In the genomic region with DNA sequence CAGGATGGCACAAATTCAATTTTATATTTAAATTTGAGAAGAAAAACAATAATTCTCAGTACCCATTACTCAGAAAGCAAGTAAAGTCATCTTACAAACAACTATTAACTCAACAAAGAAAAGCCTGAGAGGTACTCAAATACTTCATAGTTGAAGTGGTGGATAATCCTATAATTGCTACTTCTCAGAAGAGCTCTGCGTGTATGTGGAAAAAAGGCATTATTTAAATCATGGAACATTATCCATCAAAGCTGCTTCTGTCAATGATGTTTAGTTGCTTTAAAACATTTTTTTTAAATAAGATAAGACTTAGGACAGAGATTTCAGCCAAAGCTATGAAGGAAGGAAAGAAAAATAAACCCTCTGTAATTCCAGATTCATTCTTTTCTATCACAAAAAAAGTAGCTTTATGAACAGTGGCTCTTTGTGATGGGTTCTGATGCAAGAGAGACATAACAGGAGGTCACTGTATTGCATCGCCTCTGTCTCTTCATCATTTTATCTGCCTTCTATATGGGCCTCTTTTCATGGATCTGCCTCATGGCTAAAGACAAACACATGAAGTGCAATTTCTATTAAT, we compare ENCODE assay signal across 20 cellular contexts.
"Had no signal": no experiment of that assay in that cellular context is flagged by ENCODE, and none has a peak within 500 bp of the region (broad histone marks: within the 10 kb centered on the region; RNA-seq: fewer than 3 reads in every experiment).

No MANE protein-coding gene starts in this region.

- ATAC-seq: esophagus mucosa, gastroesophageal sphincter, heart left ventricle, upper lobe of right lung had no signal

- H3K4me3 Mint-ChIP-seq: activated naive CD8-positive, alpha-beta T cell; activated T-helper 1 cell treated with anti-CD3 and anti-CD28 coated beads, Interleukin-12 subunit alpha, Interleukin-12 subunit beta, Interleukin-2, Interleukin-4 antibody, amounts not matched to agents 30 ng/mL and 10 ng/mL and 1 ng/mL, durations not matched to agents 14 hours and 24 hours and 36 hours; nephron progenitor cell had no signal

- DNase-seq: activated CD4-positive, alpha-beta T cell treated with anti-CD3 and anti-CD28 coated beads for 1 hour; activated gamma-delta T cell treated with Interleukin-2 at 50 U/mL for 16 hours; cerebellar nuclear complex; cortex of kidney; effector CD4-positive, alpha-beta T cell; heart left ventricle; left ventricle myocardium inferior; mammary epithelial cell; nephron progenitor cell; occipital lobe; stimulated activated CD4-positive, alpha-beta T cell treated with anti-CD3 and anti-CD28 coated beads, Interleukin-12 subunit alpha, Interleukin-12 subunit beta, amount 100 ng/mL, for 4 hours; stimulated activated CD4-positive, alpha-beta T cell treated with anti-CD3 and anti-CD28 coated beads, Interleukin-1b, Interleukin-23, amount 100 ng/mL, for 48 hours; stimulated activated CD8-positive, alpha-beta memory T cell treated with anti-CD3 and anti-CD28 coated beads, Interleukin-4, amount 100 ng/mL, for 48 hours; stimulated activated naive CD4-positive, alpha-beta T cell; T1000; upper lobe of right lung had no signal

- H3K36me3 Mint-ChIP-seq: activated naive CD8-positive, alpha-beta T cell had no signal

- H3K27ac Mint-ChIP-seq: activated naive CD8-positive, alpha-beta T cell; activated T-helper 1 cell treated with anti-CD3 and anti-CD28 coated beads, Interleukin-12 subunit alpha, Interleukin-12 subunit beta, Interleukin-2, Interleukin-4 antibody, amounts not matched to agents 30 ng/mL and 10 ng/mL and 1 ng/mL, durations not matched to agents 14 hours and 24 hours and 36 hours; nephron progenitor cell had no signal
